Comparison of ENCODE assay signal across 29 cellular contexts in the genomic region with DNA sequence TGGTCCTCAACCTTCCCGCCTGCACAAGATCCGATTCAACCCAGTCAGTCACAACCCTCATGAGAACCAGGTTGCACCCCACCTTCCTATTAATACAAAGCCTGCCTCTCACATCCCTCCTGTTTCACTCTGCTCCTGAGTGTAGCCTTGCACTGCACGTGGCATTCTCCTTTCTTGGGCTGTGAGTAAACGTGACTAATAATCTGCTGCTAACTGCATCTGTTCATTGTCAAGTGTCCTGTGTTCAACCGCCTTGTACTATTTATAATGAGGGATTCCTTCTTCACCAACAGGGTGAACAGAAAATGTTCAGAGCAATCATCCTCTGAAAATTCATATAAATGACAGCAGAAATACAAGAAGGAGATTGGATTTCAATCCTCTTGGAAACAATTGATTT.
DNase-seq lines count a peak whose midpoint lies in the region; ATAC-seq and TF ChIP-seq lines count a peak whose summit lies in the region.
"Had no signal": no experiment of that assay in that cellular context is flagged by ENCODE, and none has a peak within 500 bp of the region (broad histone marks: within the 10 kb centered on the region; RNA-seq: fewer than 3 reads in every experiment).

No MANE protein-coding gene starts in this region.

- no peaks in the 10 kb centered on the region for H3K79me2 ChIP-seq in SK-N-SH (ENCODE audit: insufficient read depth)
- no peaks in the 10 kb centered on the region for H3K79me2 ChIP-seq in PC-3 (ENCODE audit: low read length)
- no peaks in the 10 kb centered on the region for H3K79me2 ChIP-seq in hepatocyte

- no TSS peak for BruUV-seq in PC-3 (replicated peaks; lab: Mats Ljungman, UMichigan)

- no peaks in the 10 kb centered on the region for H3K27me3 ChIP-seq in SK-N-SH (ENCODE audit: insufficient read depth)
- H3K27me3 ChIP-seq in PC-3 (ENCODE audit: low read length): no peaks in the 10 kb centered on the region
- no peaks in the 10 kb centered on the region for H3K27me3 ChIP-seq in hepatocyte
- no peaks in the 10 kb centered on the region for H3K27me3 ChIP-seq in rectal smooth muscle tissue (ENCODE audit: control insufficient read depth, insufficient read depth, low read length)
- H3K27me3 ChIP-seq: colonic mucosa, SJSA1, spleen, testis had no signal

- H3K4me3 Mint-ChIP-seq in T-helper 17 cell: no peak overlapping the region
- H3K4me3 Mint-ChIP-seq in activated T-cell treated with anti-CD3 and anti-CD28 coated beads, Interleukin-2, amount 50 U/mL, for 4 hours: no peak overlapping the region
- H3K4me3 Mint-ChIP-seq: activated naive CD8-positive, alpha-beta T cell treated with anti-CD3 and anti-CD28 coated beads for 36 hours; CD4-positive, alpha-beta memory T cell; natural killer cell treated with Interleukin-12 subunit alpha and Interleukin-12 subunit beta and Interleukin-15 and Interleukin-18, amount 100 ng/mL, for 72 hours; stimulated activated naive CD8-positive, alpha-beta T cell treated with anti-CD3 and anti-CD28 coated beads, Interleukin-15, Interleukin-2, amounts not matched to agents 100 ng/mL and 50 ng/mL, for 24 hours had no signal

- H4K20me1 ChIP-seq in SK-N-SH (ENCODE audit: insufficient read depth) (no peaks in the 10 kb centered on the region), PC-3 (ENCODE audit: low read length) (no peaks in the 10 kb centered on the region), hepatocyte (ENCODE audit: insufficient read depth, poor library complexity, severe bottlenecking) (no peaks in the 10 kb centered on the region)

- no peak for TF ChIP-seq EP300 in SK-N-SH (IDR thresholded peaks at IDR 0.05; ENCODE audit: borderline replicate concordance in 1 of 2, low read depth in 1 of 2, low read length in 1 of 2)

- H3K27ac ChIP-seq in SK-N-SH (ENCODE audit: low read depth in 2 of 2, low read length in 1 of 2) (no peak overlapping the region), PC-3 (ENCODE audit: low read length) (no peak overlapping the region), hepatocyte (no peak overlapping the region), rectal smooth muscle tissue (ENCODE audit: low read depth, low read length) (peak overlapping the region; percentile 56)
- H3K27ac ChIP-seq: colonic mucosa, KMS-11, SJSA1, spleen, testis had no signal

- H3F3A ChIP-seq in SK-N-SH (replicated peaks; ENCODE audit: insufficient read depth) (no peaks in the 10 kb centered on the region), PC-3 (ENCODE audit: low read length, unreplicated experiment) (no peaks in the 10 kb centered on the region)

- H3K36me3 Mint-ChIP-seq in T-helper 17 cell (ENCODE audit: low read depth): no peaks in the 10 kb centered on the region
- no peaks in the 10 kb centered on the region for H3K36me3 Mint-ChIP-seq in activated T-cell treated with anti-CD3 and anti-CD28 coated beads, Interleukin-2, amount 50 U/mL, for 4 hours (ENCODE audit: insufficient read depth)
- H3K36me3 Mint-ChIP-seq: activated naive CD8-positive, alpha-beta T cell treated with anti-CD3 and anti-CD28 coated beads for 36 hours; CD4-positive, alpha-beta memory T cell had no signal

- H3K27ac Mint-ChIP-seq in T-helper 17 cell: no peak overlapping the region
- H3K27ac Mint-ChIP-seq: activated naive CD8-positive, alpha-beta T cell treated with anti-CD3 and anti-CD28 coated beads for 36 hours; CD4-positive, alpha-beta memory T cell; natural killer cell treated with Interleukin-12 subunit alpha and Interleukin-12 subunit beta and Interleukin-15 and Interleukin-18, amount 100 ng/mL, for 72 hours; stimulated activated naive CD8-positive, alpha-beta T cell treated with anti-CD3 and anti-CD28 coated beads, Interleukin-15, Interleukin-2, amounts not matched to agents 100 ng/mL and 50 ng/mL, for 24 hours had no signal

- no peak overlapping the region for H3K4me3 ChIP-seq in SK-N-SH (ENCODE audit: low read depth in 2 of 2, low read length in 1 of 2)
- no peak overlapping the region for H3K4me3 ChIP-seq in PC-3 (ENCODE audit: low read length)
- H3K4me3 ChIP-seq in hepatocyte: no peak overlapping the region
- H3K4me3 ChIP-seq in rectal smooth muscle tissue (ENCODE audit: low read length): no peak overlapping the region
- H3K4me3 ChIP-seq: colonic mucosa, SJSA1, spleen, testis had no signal

- POLR2A ChIA-PET in SK-N-SH (lab: Yijun Ruan, JAX) (no interaction called here), PC-3 (lab: Charles Lee; ENCODE audit: unreplicated experiment) (no interaction called here)

- TF ChIP-seq CTCF in SK-N-SH (IDR thresholded peaks at IDR 0.05): no peak
- TF ChIP-seq CTCF in PC-3 (conservative IDR thresholded peaks at IDR 0.05; ENCODE audit: low read depth, low read length): no peak
- TF ChIP-seq CTCF in hepatocyte (IDR thresholded peaks at IDR 0.05; ENCODE audit: poor library complexity): no peak

- H3K36me3 ChIP-seq in SK-N-SH (replicated peaks in 1 of 2; ENCODE audit: control insufficient read depth in 1 of 2, insufficient read depth in 2 of 2, low read length in 1 of 2) (no peaks in the 10 kb centered on the region), PC-3 (ENCODE audit: low read depth, low read length) (no peaks in the 10 kb centered on the region), hepatocyte (replicated peaks; ENCODE audit: insufficient read depth, low read depth) (no peaks in the 10 kb centered on the region), rectal smooth muscle tissue (ENCODE audit: control insufficient read depth, insufficient read depth, low read length) (no peaks in the 10 kb centered on the region)
- H3K36me3 ChIP-seq: colonic mucosa, SJSA1, spleen had no signal

- H3K9me3 ChIP-seq in SK-N-SH: no peaks in the 10 kb centered on the region
- no peaks in the 10 kb centered on the region for H3K9me3 ChIP-seq in PC-3 (ENCODE audit: low read length)
- no peaks in the 10 kb centered on the region for H3K9me3 ChIP-seq in hepatocyte (ENCODE audit: low read depth)
- H3K9me3 ChIP-seq in T-helper 17 cell (ENCODE audit: control insufficient read depth, low read length, poor library complexity, severe bottlenecking): peaks cover 3% of the 10 kb centered on the region
- H3K9me3 ChIP-seq: colonic mucosa, SJSA1, testis had no signal

- CTCF ChIA-PET in SK-N-SH (lab: Yijun Ruan, JAX) (no interaction called here), PC-3 (lab: Charles Lee) (no interaction called here)

- H3K4me2 ChIP-seq in SK-N-SH (no peak overlapping the region), PC-3 (ENCODE audit: low read length) (no peak overlapping the region), hepatocyte (no peak overlapping the region)
- H3K4me2 ChIP-seq: KMS-11 had no signal

- peaks cover 15% of the 10 kb centered on the region for H3K9me3 Mint-ChIP-seq in activated T-cell treated with anti-CD3 and anti-CD28 coated beads, Interleukin-2, amount 50 U/mL, for 4 hours

- H3K9ac ChIP-seq in SK-N-SH (no peak overlapping the region), PC-3 (ENCODE audit: low read length) (no peak overlapping the region), rectal smooth muscle tissue (ENCODE audit: low read length) (no peak overlapping the region)
- H3K9ac ChIP-seq: KMS-11 had no signal

- no peaks in the 10 kb centered on the region for H3K27me3 Mint-ChIP-seq in T-helper 17 cell
- H3K27me3 Mint-ChIP-seq in activated T-cell treated with anti-CD3 and anti-CD28 coated beads, Interleukin-2, amount 50 U/mL, for 4 hours (ENCODE audit: low read depth): no peaks in the 10 kb centered on the region
- H3K27me3 Mint-ChIP-seq: activated naive CD8-positive, alpha-beta T cell treated with anti-CD3 and anti-CD28 coated beads for 36 hours; CD4-positive, alpha-beta memory T cell; natural killer cell treated with Interleukin-12 subunit alpha and Interleukin-12 subunit beta and Interleukin-15 and Interleukin-18, amount 100 ng/mL, for 72 hours; stimulated activated naive CD8-positive, alpha-beta T cell treated with anti-CD3 and anti-CD28 coated beads, Interleukin-15, Interleukin-2, amounts not matched to agents 100 ng/mL and 50 ng/mL, for 24 hours had no signal

- no peak for TF ChIP-seq RAD21 in SK-N-SH (IDR thresholded peaks at IDR 0.05; ENCODE audit: low read length)

- H3K4me1 Mint-ChIP-seq in T-helper 17 cell: no peaks in the 10 kb centered on the region
- H3K4me1 Mint-ChIP-seq in activated T-cell treated with anti-CD3 and anti-CD28 coated beads, Interleukin-2, amount 50 U/mL, for 4 hours (ENCODE audit: low read depth): no peaks in the 10 kb centered on the region
- H3K4me1 Mint-ChIP-seq: activated naive CD8-positive, alpha-beta T cell treated with anti-CD3 and anti-CD28 coated beads for 36 hours; CD4-positive, alpha-beta memory T cell had no signal

- no peak for DNase-seq in SK-N-SH
- DNase-seq in PC-3: peak; percentile 11
- peak; percentile 43 for DNase-seq in hepatocyte (ENCODE audit: low spot score)
- DNase-seq in T-helper 17 cell: no peak
- DNase-seq in activated T-cell treated with anti-CD3 and anti-CD28 coated beads, Interleukin-2, amount 50 U/mL, for 4 hours: no peak
- DNase-seq in HuH-7.5 (ENCODE audit: low spot score): no peak
- DNase-seq: activated CD4-positive, alpha-beta T cell treated with anti-CD3 and anti-CD28 coated beads, Interleukin-2, amount 50 U/mL, for 1 hour; activated CD4-positive, CD25-positive, alpha-beta regulatory T cell; activated effector memory CD4-positive, alpha-beta T cell treated with anti-CD3 and anti-CD28 coated beads, Interleukin-2, amount 50 U/mL, for 16 hours; activated naive CD8-positive, alpha-beta T cell treated with anti-CD3 and anti-CD28 coated beads for 36 hours; activated T-cell treated with anti-CD3 and anti-CD28 coated beads, Interleukin-2, amount 50 U/mL, for 1 hour; aorta; CD4-positive, alpha-beta memory T cell; colonic mucosa; effector CD4-positive, alpha-beta T cell; MM.1S; NCI-H1417; NCI-H2029; NCI-H526 treated with DMSO at 0.1 percent for 48 hours; spleen; stimulated activated CD4-positive, alpha-beta T cell treated with anti-CD3 and anti-CD28 coated beads, Interleukin-2, amount 100 ng/mL, for 24 hours; T-helper 1 cell; testis had no signal

- intact Hi-C loops in PC-3 (cut with micrococcal nuclease): no loop called here

- H3K9me2 ChIP-seq in SK-N-SH (no peaks in the 10 kb centered on the region), PC-3 (replicated peaks; ENCODE audit: low read length) (no peaks in the 10 kb centered on the region), hepatocyte (replicated peaks; ENCODE audit: insufficient read depth) (no peaks in the 10 kb centered on the region)

- H3K4me1 ChIP-seq in SK-N-SH (ENCODE audit: control insufficient read depth in 1 of 2, insufficient read depth in 2 of 2, low read depth in 1 of 2, low read length in 1 of 2) (no peaks in the 10 kb centered on the region; a peak in 1 of 4 replicates), PC-3 (ENCODE audit: insufficient read depth, low read length) (peaks cover 8% of the 10 kb centered on the region; the same call in 1 of the 2 replicates), hepatocyte (ENCODE audit: insufficient read depth) (no peaks in the 10 kb centered on the region), rectal smooth muscle tissue (ENCODE audit: control insufficient read depth, insufficient read depth, low read length) (peaks cover 3% of the 10 kb centered on the region)
- H3K4me1 ChIP-seq: colonic mucosa, SJSA1, spleen, testis had no signal

- WGBS in SK-N-SH (ENCODE audit: low lambda C conversion rate): 56% methylated on average over 5 of the region's 5 CpGs
- WGBS in hepatocyte (ENCODE audit: low lambda C conversion rate, missing lambda C conversion rate): 63% methylated on average over 5 of the region's 5 CpGs

- H2AFZ ChIP-seq in SK-N-SH (ENCODE audit: low read depth) (no peak overlapping the region), PC-3 (ENCODE audit: low read length) (no peak overlapping the region), hepatocyte (no peak overlapping the region)

- ATAC-seq in SK-N-SH treated with all-trans-retinoic acid at 6 μM for 48 hours: peak; percentile 63
- peak; percentile 62; the same call in 1 of the 2 replicates for ATAC-seq in PC-3
- ATAC-seq in T-helper 17 cell: no peak
- ATAC-seq in activated T-cell treated with anti-CD3 and anti-CD28 coated beads, Interleukin-2, amount 50 U/mL, for 4 hours: no peak
- ATAC-seq: natural killer cell treated with Interleukin-12 subunit alpha and Interleukin-12 subunit beta and Interleukin-15 and Interleukin-18, amount 100 ng/mL, for 72 hours had no signal

Comparison
In these comparisons a context has a peak if more than half of its experiments do, and no peak if none do; other contexts are left out.
1. ATAC-seq: peak in SK-N-SH treated with all-trans-retinoic acid at 6 μM for 48 hours (single experiment) and PC-3 (single experiment); none in T-helper 17 cell (single experiment) and activated T-cell treated with anti-CD3 and anti-CD28 coated beads, Interleukin-2, amount 50 U/mL, for 4 hours (0 of 2).
2. DNase-seq: peak in PC-3 (single experiment) and hepatocyte (single experiment); none in SK-N-SH (single experiment), T-helper 17 cell (0 of 3), activated T-cell treated with anti-CD3 and anti-CD28 coated beads, Interleukin-2, amount 50 U/mL, for 4 hours (single experiment) and HuH-7.5 (single experiment).